1 cellular context compared by ENCODE assay signal in the genomic region with DNA sequence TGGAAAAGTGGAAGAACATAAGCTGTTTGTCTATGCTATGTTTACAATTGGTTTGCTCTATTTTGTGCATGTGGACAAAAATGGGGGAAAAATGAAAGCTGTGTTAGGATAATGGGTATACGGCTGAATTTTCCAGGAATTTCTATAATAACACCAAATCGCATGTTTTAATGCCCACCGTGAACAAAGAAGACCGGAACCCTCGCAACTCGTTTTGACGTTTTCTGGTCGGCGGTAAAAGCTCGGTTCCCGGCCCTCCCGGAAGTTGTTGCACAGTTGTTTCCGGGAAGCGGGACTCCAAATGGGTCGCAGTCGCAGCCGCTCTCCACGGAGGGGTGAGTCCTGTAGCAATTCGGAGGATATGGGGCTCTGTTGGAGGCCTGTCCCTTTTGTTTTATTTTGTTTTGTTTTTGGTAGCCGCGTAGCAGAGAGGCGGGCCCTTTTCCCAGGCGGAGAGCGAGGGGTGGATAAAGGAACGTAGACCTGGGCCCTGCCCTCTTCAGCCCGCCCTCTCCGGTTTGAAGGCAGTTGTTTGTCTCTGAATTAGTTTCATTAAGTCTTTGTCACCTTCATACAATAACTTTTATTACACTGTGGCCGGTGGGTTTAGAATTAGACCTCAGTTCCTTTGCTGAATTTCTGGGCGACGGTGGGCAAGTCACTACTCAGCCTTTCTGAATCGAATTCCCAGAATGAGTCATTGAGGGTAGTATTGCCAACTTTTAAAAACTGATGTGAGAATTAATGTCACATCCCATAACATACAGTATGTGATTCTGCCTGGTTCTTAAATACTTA.
TF ChIP-seq lines count a peak whose summit lies in the region.

A gene with protein sequence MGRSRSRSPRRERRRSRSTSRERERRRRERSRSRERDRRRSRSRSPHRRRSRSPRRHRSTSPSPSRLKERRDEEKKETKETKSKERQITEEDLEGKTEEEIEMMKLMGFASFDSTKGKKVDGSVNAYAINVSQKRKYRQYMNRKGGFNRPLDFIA (plus strand): TSS at position 273 of the 798 bp plus-strand sequence. CDS start 29 bp downstream, at position 302.

TF ChIP-seq in HepG2, 621 proteins besides CTCF, POLR2A, EP300 and RAD21 (continued from another document and continues in another):
- TF ChIP-seq, protein P1, sequence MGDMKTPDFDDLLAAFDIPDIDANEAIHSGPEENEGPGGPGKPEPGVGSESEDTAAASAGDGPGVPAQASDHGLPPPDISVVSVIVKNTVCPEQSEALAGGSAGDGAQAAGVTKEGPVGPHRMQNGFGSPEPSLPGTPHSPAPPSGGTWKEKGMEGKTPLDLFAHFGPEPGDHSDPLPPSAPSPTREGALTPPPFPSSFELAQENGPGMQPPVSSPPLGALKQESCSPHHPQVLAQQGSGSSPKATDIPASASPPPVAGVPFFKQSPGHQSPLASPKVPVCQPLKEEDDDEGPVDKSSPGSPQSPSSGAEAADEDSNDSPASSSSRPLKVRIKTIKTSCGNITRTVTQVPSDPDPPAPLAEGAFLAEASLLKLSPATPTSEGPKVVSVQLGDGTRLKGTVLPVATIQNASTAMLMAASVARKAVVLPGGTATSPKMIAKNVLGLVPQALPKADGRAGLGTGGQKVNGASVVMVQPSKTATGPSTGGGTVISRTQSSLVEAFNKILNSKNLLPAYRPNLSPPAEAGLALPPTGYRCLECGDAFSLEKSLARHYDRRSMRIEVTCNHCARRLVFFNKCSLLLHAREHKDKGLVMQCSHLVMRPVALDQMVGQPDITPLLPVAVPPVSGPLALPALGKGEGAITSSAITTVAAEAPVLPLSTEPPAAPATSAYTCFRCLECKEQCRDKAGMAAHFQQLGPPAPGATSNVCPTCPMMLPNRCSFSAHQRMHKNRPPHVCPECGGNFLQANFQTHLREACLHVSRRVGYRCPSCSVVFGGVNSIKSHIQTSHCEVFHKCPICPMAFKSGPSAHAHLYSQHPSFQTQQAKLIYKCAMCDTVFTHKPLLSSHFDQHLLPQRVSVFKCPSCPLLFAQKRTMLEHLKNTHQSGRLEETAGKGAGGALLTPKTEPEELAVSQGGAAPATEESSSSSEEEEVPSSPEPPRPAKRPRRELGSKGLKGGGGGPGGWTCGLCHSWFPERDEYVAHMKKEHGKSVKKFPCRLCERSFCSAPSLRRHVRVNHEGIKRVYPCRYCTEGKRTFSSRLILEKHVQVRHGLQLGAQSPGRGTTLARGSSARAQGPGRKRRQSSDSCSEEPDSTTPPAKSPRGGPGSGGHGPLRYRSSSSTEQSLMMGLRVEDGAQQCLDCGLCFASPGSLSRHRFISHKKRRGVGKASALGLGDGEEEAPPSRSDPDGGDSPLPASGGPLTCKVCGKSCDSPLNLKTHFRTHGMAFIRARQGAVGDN (CRISPR knock-in tag; IDR thresholded peaks at IDR 0.05) = peak; percentile 79
- TF ChIP-seq ZNF792 (CRISPR knock-in tag; IDR thresholded peaks at IDR 0.05) (peak; percentile 96), NCOR1 (IDR thresholded peaks at IDR 0.05; ENCODE audit: borderline replicate concordance, low read length) (peak; percentile 22; the same call in 1 of the 2 replicates), ZNF543 (CRISPR knock-in tag; IDR thresholded peaks at IDR 0.05) (0 out of 2 replicates have a peak, but pooled peaks have one; percentile 56), ARHGAP35 (CRISPR knock-in tag; IDR thresholded peaks at IDR 0.05; ENCODE audit: borderline replicate concordance) (peak; percentile 84), NPAS2 (CRISPR knock-in tag; IDR thresholded peaks at IDR 0.05; ENCODE audit: borderline replicate concordance) (no peak), ISX (CRISPR knock-in tag; conservative IDR thresholded peaks at IDR 0.05) (peak; percentile 97), ZNF510 (CRISPR knock-in tag; IDR thresholded peaks at IDR 0.05; ENCODE audit: low read depth) (peak; percentile 93; the same call in 1 of the 2 replicates), ZNF264 (CRISPR knock-in tag; IDR thresholded peaks at IDR 0.05) (peak; percentile 96), ZKSCAN5 (CRISPR knock-in tag; IDR thresholded peaks at IDR 0.05) (peak; percentile 73), NR2F6 (IDR thresholded peaks at IDR 0.05) (no peak), NR2F6 (CRISPR knock-in tag; IDR thresholded peaks at IDR 0.05) (peak; percentile 63), RFX3 (CRISPR knock-in tag; IDR thresholded peaks at IDR 0.05) (peak; percentile 37; the same call in 1 of the 2 replicates), FOXK1 (CRISPR knock-in tag; IDR thresholded peaks at IDR 0.05; ENCODE audit: borderline replicate concordance, low read depth) (peak; percentile 98), YY1 (IDR thresholded peaks at IDR 0.05; ENCODE audit: insufficient read depth, insufficient replicate concordance, low read depth, low read length) (peak; percentile 76), XBP1 (CRISPR knock-in tag; IDR thresholded peaks at IDR 0.05) (peak; percentile 88), PTBP1 (IDR thresholded peaks at IDR 0.05; ENCODE audit: low read depth, low read length, poor library complexity, severe bottlenecking) (no peak), ZNF75D (CRISPR knock-in tag; IDR thresholded peaks at IDR 0.05; ENCODE audit: borderline replicate concordance) (no peak), ZNF841 (CRISPR knock-in tag; IDR thresholded peaks at IDR 0.05; ENCODE audit: borderline replicate concordance) (no peak), ZNF660 (CRISPR knock-in tag; IDR thresholded peaks at IDR 0.05; ENCODE audit: borderline replicate concordance, low read depth) (peak; percentile 31; the same call in 1 of the 2 replicates), ZNF782 (CRISPR knock-in tag; IDR thresholded peaks at IDR 0.05; ENCODE audit: borderline replicate concordance) (0 out of 2 replicates have a peak, but pooled peaks have one; percentile 25), PRMT3 (CRISPR knock-in tag; IDR thresholded peaks at IDR 0.05; ENCODE audit: borderline replicate concordance, low read depth) (0 out of 2 replicates have a peak, but pooled peaks have one; percentile 20), FOXA1 (IDR thresholded peaks at IDR 0.05) (no peak), FOXA1 (CRISPR knock-in tag; IDR thresholded peaks at IDR 0.05) (no peak; the same call in 1 of the 2 replicates)
- TF ChIP-seq, protein P2, sequence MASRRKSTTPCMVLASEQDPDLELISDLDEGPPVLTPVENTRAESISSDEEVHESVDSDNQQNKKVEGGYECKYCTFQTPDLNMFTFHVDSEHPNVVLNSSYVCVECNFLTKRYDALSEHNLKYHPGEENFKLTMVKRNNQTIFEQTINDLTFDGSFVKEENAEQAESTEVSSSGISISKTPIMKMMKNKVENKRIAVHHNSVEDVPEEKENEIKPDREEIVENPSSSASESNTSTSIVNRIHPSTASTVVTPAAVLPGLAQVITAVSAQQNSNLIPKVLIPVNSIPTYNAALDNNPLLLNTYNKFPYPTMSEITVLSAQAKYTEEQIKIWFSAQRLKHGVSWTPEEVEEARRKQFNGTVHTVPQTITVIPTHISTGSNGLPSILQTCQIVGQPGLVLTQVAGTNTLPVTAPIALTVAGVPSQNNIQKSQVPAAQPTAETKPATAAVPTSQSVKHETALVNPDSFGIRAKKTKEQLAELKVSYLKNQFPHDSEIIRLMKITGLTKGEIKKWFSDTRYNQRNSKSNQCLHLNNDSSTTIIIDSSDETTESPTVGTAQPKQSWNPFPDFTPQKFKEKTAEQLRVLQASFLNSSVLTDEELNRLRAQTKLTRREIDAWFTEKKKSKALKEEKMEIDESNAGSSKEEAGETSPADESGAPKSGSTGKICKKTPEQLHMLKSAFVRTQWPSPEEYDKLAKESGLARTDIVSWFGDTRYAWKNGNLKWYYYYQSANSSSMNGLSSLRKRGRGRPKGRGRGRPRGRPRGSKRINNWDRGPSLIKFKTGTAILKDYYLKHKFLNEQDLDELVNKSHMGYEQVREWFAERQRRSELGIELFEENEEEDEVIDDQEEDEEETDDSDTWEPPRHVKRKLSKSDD (CRISPR knock-in tag; IDR thresholded peaks at IDR 0.05; ENCODE audit: low read depth) = peak; percentile 79
- TF ChIP-seq, protein P3, sequence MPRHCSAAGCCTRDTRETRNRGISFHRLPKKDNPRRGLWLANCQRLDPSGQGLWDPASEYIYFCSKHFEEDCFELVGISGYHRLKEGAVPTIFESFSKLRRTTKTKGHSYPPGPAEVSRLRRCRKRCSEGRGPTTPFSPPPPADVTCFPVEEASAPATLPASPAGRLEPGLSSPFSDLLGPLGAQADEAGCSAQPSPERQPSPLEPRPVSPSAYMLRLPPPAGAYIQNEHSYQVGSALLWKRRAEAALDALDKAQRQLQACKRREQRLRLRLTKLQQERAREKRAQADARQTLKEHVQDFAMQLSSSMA (CRISPR knock-in tag; IDR thresholded peaks at IDR 0.05) = peak; percentile 92
- TF ChIP-seq, protein P4, sequence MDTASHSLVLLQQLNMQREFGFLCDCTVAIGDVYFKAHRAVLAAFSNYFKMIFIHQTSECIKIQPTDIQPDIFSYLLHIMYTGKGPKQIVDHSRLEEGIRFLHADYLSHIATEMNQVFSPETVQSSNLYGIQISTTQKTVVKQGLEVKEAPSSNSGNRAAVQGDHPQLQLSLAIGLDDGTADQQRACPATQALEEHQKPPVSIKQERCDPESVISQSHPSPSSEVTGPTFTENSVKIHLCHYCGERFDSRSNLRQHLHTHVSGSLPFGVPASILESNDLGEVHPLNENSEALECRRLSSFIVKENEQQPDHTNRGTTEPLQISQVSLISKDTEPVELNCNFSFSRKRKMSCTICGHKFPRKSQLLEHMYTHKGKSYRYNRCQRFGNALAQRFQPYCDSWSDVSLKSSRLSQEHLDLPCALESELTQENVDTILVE (CRISPR knock-in tag; IDR thresholded peaks at IDR 0.05) = peak; percentile 97
- TF ChIP-seq, protein P5, sequence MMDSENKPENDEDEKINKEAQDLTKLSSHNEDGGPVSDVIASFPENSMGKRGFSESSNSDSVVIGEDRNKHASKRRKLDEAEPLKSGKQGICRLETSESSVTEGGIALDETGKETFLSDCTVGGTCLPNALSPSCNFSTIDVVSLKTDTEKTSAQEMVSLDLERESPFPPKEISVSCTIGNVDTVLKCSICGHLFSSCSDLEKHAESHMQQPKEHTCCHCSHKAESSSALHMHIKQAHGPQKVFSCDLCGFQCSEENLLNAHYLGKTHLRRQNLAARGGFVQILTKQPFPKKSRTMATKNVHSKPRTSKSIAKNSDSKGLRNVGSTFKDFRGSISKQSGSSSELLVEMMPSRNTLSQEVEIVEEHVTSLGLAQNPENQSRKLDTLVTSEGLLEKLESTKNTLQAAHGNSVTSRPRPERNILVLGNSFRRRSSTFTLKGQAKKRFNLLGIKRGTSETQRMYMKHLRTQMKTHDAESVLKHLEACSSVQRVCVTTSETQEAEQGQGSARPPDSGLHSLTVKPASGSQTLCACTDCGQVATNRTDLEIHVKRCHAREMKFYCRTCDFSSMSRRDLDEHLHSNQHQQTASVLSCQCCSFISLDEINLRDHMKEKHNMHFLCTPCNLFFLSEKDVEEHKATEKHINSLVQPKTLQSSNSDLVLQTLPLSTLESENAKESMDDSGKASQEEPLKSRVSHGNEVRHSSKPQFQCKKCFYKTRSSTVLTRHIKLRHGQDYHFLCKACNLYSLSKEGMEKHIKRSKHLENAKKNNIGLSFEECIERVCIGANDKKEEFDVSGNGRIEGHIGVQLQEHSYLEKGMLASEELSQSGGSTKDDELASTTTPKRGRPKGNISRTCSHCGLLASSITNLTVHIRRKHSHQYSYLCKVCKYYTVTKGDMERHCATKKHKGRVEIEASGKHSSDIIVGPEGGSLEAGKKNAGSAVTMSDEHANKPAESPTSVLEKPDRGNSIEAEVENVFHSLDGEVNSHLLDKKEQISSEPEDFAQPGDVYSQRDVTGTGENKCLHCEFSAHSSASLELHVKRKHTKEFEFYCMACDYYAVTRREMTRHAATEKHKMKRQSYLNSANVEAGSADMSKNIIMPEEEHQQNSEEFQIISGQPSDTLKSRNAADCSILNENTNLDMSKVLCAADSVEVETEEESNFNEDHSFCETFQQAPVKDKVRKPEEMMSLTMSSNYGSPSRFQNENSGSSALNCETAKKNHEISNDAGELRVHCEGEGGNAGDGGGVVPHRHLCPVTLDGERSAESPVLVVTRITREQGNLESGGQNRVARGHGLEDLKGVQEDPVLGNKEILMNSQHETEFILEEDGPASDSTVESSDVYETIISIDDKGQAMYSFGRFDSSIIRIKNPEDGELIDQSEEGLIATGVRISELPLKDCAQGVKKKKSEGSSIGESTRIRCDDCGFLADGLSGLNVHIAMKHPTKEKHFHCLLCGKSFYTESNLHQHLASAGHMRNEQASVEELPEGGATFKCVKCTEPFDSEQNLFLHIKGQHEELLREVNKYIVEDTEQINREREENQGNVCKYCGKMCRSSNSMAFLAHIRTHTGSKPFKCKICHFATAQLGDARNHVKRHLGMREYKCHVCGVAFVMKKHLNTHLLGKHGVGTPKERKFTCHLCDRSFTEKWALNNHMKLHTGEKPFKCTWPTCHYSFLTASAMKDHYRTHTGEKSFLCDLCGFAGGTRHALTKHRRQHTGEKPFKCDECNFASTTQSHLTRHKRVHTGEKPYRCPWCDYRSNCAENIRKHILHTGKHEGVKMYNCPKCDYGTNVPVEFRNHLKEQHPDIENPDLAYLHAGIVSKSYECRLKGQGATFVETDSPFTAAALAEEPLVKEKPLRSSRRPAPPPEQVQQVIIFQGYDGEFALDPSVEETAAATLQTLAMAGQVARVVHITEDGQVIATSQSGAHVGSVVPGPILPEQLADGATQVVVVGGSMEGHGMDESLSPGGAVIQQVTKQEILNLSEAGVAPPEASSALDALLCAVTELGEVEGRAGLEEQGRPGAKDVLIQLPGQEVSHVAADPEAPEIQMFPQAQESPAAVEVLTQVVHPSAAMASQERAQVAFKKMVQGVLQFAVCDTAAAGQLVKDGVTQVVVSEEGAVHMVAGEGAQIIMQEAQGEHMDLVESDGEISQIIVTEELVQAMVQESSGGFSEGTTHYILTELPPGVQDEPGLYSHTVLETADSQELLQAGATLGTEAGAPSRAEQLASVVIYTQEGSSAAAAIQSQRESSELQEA (CRISPR knock-in tag; IDR thresholded peaks at IDR 0.05; ENCODE audit: not compliant biosample characterization) = peak; percentile 68
- TF ChIP-seq, protein P6, sequence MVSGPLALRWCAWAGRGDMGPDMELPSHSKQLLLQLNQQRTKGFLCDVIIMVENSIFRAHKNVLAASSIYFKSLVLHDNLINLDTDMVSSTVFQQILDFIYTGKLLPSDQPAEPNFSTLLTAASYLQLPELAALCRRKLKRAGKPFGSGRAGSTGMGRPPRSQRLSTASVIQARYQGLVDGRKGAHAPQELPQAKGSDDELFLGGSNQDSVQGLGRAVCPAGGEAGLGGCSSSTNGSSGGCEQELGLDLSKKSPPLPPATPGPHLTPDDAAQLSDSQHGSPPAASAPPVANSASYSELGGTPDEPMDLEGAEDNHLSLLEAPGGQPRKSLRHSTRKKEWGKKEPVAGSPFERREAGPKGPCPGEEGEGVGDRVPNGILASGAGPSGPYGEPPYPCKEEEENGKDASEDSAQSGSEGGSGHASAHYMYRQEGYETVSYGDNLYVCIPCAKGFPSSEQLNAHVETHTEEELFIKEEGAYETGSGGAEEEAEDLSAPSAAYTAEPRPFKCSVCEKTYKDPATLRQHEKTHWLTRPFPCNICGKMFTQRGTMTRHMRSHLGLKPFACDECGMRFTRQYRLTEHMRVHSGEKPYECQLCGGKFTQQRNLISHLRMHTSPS (CRISPR knock-in tag; IDR thresholded peaks at IDR 0.05; ENCODE audit: low read depth) = no peak
- TF ChIP-seq, protein P7, sequence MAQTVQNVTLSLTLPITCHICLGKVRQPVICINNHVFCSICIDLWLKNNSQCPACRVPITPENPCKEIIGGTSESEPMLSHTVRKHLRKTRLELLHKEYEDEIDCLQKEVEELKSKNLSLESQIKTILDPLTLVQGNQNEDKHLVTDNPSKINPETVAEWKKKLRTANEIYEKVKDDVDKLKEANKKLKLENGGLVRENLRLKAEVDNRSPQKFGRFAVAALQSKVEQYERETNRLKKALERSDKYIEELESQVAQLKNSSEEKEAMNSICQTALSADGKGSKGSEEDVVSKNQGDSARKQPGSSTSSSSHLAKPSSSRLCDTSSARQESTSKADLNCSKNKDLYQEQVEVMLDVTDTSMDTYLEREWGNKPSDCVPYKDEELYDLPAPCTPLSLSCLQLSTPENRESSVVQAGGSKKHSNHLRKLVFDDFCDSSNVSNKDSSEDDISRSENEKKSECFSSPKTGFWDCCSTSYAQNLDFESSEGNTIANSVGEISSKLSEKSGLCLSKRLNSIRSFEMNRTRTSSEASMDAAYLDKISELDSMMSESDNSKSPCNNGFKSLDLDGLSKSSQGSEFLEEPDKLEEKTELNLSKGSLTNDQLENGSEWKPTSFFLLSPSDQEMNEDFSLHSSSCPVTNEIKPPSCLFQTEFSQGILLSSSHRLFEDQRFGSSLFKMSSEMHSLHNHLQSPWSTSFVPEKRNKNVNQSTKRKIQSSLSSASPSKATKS (CRISPR knock-in tag; IDR thresholded peaks at IDR 0.05) = no peak
